In genomic region chr1:64745986-64746940, GRCh38 we compare ENCODE assay signal across 8 cellular contexts. TPM values are rescaled to one million over a fixed set of nuclear protein-coding genes. Genes with fewer than 3 reads are reported as not detected.
A peak's percentile ranks its signal among the peaks of the same experiment; 100 is the strongest.
DNase-seq lines count a peak whose midpoint lies in the region; ATAC-seq, FAIRE-seq and TF ChIP-seq lines count a peak whose summit lies in the region.

No MANE protein-coding gene starts in this region.

- no peak for ATAC-seq in HG03342 (IDR thresholded peaks at IDR 0.05; ENCODE audit: unreplicated experiment)

- peak overlapping the region; percentile 78 for H3K9ac ChIP-seq in keratinocyte (ENCODE audit: control insufficient read depth, extremely low read depth, insufficient read depth, low read length)

- FAIRE-seq in keratinocyte (lab: Jason Lieb, UNC) = no peak

- TF ChIP-seq CTCF in Caco-2 (IDR thresholded peaks at IDR 0.05; ENCODE audit: insufficient read depth in 1 of 2, low read depth in 1 of 2, low read length in 1 of 2, severe bottlenecking in 1 of 2, unreplicated experiment in 1 of 2) = no peak
- no peak for TF ChIP-seq CTCF in LNCaP clone FGC (IDR thresholded peaks at IDR 0.05; ENCODE audit: control insufficient read depth, extremely low read depth, insufficient read depth)
- no peak for TF ChIP-seq CTCF in ascending aorta (IDR thresholded peaks at IDR 0.05)
- TF ChIP-seq CTCF in keratinocyte (optimal IDR thresholded peaks at IDR 0.05 in 1 of 3, IDR thresholded peaks at IDR 0.05 in 1 of 3, conservative IDR thresholded peaks at IDR 0.05 in 1 of 3; ENCODE audit: extremely low read depth in 1 of 3, insufficient read depth in 2 of 3, low read length in 3 of 3) = no peak
- no peak for TF ChIP-seq CTCF in stomach (IDR thresholded peaks at IDR 0.05)

- H3K9me3 ChIP-seq in Caco-2 (no peaks in the 10 kb centered on the region), ascending aorta (no peaks in the 10 kb centered on the region), keratinocyte (ENCODE audit: control insufficient read depth, low read depth, low read length) (no peaks in the 10 kb centered on the region), stomach (no peaks in the 10 kb centered on the region)

- H3K9me1 ChIP-seq in keratinocyte (ENCODE audit: control insufficient read depth, extremely low read depth, insufficient read depth, low read length) = no peaks in the 10 kb centered on the region

- H3K36me3 Mint-ChIP-seq in Caco-2 (ENCODE audit: insufficient read depth, unreplicated experiment) = no peaks in the 10 kb centered on the region

- H3K36me3 ChIP-seq in Caco-2 (ENCODE audit: control insufficient read depth, insufficient read depth, low read length) (no peaks in the 10 kb centered on the region), ascending aorta (no peaks in the 10 kb centered on the region), keratinocyte (ENCODE audit: control insufficient read depth in 2 of 2, extremely low read depth in 1 of 2, insufficient read depth in 2 of 2, low read length in 2 of 2) (no peaks in the 10 kb centered on the region), stomach (no peaks in the 10 kb centered on the region)

- TF ChIP-seq EP300 in stomach (IDR thresholded peaks at IDR 0.05) = no peak

- no peak for TF ChIP-seq POLR2A in stomach (IDR thresholded peaks at IDR 0.05)

- H3K27me3 Mint-ChIP-seq in Caco-2 (ENCODE audit: insufficient read depth, unreplicated experiment) = no peaks in the 10 kb centered on the region

- peak overlapping the region; percentile 91 for H3K4me2 ChIP-seq in keratinocyte (ENCODE audit: control insufficient read depth, extremely low read depth, insufficient read depth, low read depth, low read length)

- H3K4me3 ChIP-seq in Caco-2 (ENCODE audit: low read depth, low read length) = peak overlapping the region; percentile 67
- H3K4me3 ChIP-seq in LNCaP clone FGC (ENCODE audit: low read depth, low read length) = peak overlapping the region; percentile 79
- H3K4me3 ChIP-seq in ascending aorta = peak overlapping the region; percentile 84 to 87
- H3K4me3 ChIP-seq in keratinocyte (ENCODE audit: control insufficient read depth in 2 of 3, extremely low read depth in 1 of 3, insufficient read depth in 2 of 3, low read depth in 1 of 3, low read length in 3 of 3) = peak overlapping the region; percentile 72 to 84 (median 79)
- H3K4me3 ChIP-seq in stomach = peak overlapping the region; percentile 74 to 97 (median 87)

- peak overlapping the region; percentile 86 to 90 for H3K27ac ChIP-seq in ascending aorta
- H3K27ac ChIP-seq in keratinocyte (ENCODE audit: control insufficient read depth, insufficient read depth, low read length) = no peak overlapping the region
- peak overlapping the region; percentile 81 to 90 (median 87) for H3K27ac ChIP-seq in stomach

- WGBS in stomach, 5 donors = 33 to 48% (median 40%) methylated on average over 8 of the region's 8 CpGs

- peaks cover 11% of the 10 kb centered on the region for H3K4me1 Mint-ChIP-seq in Caco-2 (ENCODE audit: low read depth, unreplicated experiment)

- H3K27ac Mint-ChIP-seq in Caco-2 (ENCODE audit: unreplicated experiment) = peak overlapping the region; percentile 53

- dilution Hi-C loops in keratinocyte (cut with MboI; ENCODE audit: extremely low pct_ligation_motif_present, low sequenced_read_pairs) = no loop called here

- DNase-seq in Caco-2 (no peak), LNCaP clone FGC (ENCODE audit: low read depth) (no peak), ascending aorta (ENCODE audit: low spot score in 2 of 2) (no peak), keratinocyte (ENCODE audit: low read depth, low spot score) (no peak), stomach (no peak), GM19240 (ENCODE audit: insufficient read length, low spot score) (no peak)
- no peak for DNase-seq in stimulated activated CD4-positive, alpha-beta T cell treated with anti-CD3 and anti-CD28 coated beads, Interleukin-2, amount 100 ng/mL, for 48 hours

- no peaks in the 10 kb centered on the region for H3K79me2 ChIP-seq in keratinocyte (ENCODE audit: control insufficient read depth, insufficient read depth, low read length)

- no peaks in the 10 kb centered on the region for H3K9me3 Mint-ChIP-seq in Caco-2 (ENCODE audit: unreplicated experiment)

- H3K4me1 ChIP-seq in Caco-2 = no peaks in the 10 kb centered on the region
- H3K4me1 ChIP-seq in ascending aorta = peaks cover 0 to 20% of the 10 kb centered on the region in 2 donors
- no peaks in the 10 kb centered on the region for H3K4me1 ChIP-seq in keratinocyte (ENCODE audit: control insufficient read depth, extremely low read depth, insufficient read depth, low read length)
- peaks cover 0 to 49% (median 27%) of the 10 kb centered on the region in 4 donors for H3K4me1 ChIP-seq in stomach

- POLR2A ChIA-PET in Caco-2 (lab: Charles Lee) = no interaction called here

- peak overlapping the region; percentile 84 for H3K4me3 Mint-ChIP-seq in Caco-2 (ENCODE audit: unreplicated experiment)

- BruUV-seq in Caco-2 (replicated peaks; lab: Mats Ljungman, UMichigan) = TSS peak; percentile 32

- H4K20me1 ChIP-seq in keratinocyte (ENCODE audit: control insufficient read depth, extremely low read depth, insufficient read depth, low read length) = no peaks in the 10 kb centered on the region

- intact Hi-C loops in Caco-2 (cut with micrococcal nuclease; ENCODE audit: unreplicated experiment) = loop anchor here (1.0 to 2.0 kb wide), 2 partner anchors 78 to 477 kb away; no protein-coding TSS in a partner anchor
- intact Hi-C loops in ascending aorta (cut with DNase I) = loop anchor here (2.0 to 10.0 kb wide), 3 partner anchors 59 to 319 kb away; no protein-coding TSS in a partner anchor
- intact Hi-C loops in stomach (cut with DNase I; ENCODE audit: low total_unique reads) = no loop called here

- CTCF ChIA-PET in Caco-2 (lab: Charles Lee) = no interaction called here

- no peaks in the 10 kb centered on the region for H3K27me3 ChIP-seq in Caco-2 (replicated peaks; ENCODE audit: control insufficient read depth, insufficient read depth, low read length)
- no peaks in the 10 kb centered on the region for H3K27me3 ChIP-seq in ascending aorta
- H3K27me3 ChIP-seq in keratinocyte (ENCODE audit: control insufficient read depth, extremely low read depth, insufficient read depth, low read length) = no peaks in the 10 kb centered on the region
- H3K27me3 ChIP-seq in stomach = no peaks in the 10 kb centered on the region

- peak overlapping the region; percentile 92 for H2AFZ ChIP-seq in keratinocyte (ENCODE audit: control insufficient read depth, low read length)

RNA-seq across cellular contexts. Expression of gene RAVER2, which starts 1.4 kb away (rescaled TPM):
- total RNA-seq in Caco-2 (2022) (12.7 and 12.9 TPM in 2 replicates), ascending aorta (17.7 TPM), stomach (10 to 100 TPM in 4 of 5 donors, 1 to 10 TPM in 1; 4.7 to 27.5 (median 23.2) TPM)
- polyA plus RNA-seq in keratinocyte (6.3 to 9.1 TPM (median 7.0 TPM) in 3 replicates), stomach (1 to 10 TPM; 5.6 to 9.9 (median 6.3) TPM)
- 1.7 TPM for polyA plus RNA-seq in keratinocyte (2011; ENCODE audit: low read depth)
- polyA plus RNA-seq in keratinocyte (2011; cell fraction: cytosol; rRNA removed) = 4.8 and 8.9 TPM in 2 replicates
- polyA plus RNA-seq in keratinocyte (2011; cell fraction: nucleus; rRNA removed) = 6.5 and 8.6 TPM in 2 replicates
- 2.0 and 4.5 TPM in 2 replicates for polyA plus RNA-seq in keratinocyte (2012; ENCODE audit: low replicate concordance)
- polyA minus RNA-seq in keratinocyte = 3.3 to 10.5 TPM (median 5.6 TPM) in 3 replicates
- 6.5 TPM for polyA minus RNA-seq in keratinocyte (2011; cell fraction: cytosol; rRNA and poly(A)+ RNA removed)
- polyA minus RNA-seq in keratinocyte (2011; cell fraction: nucleus; rRNA and poly(A)+ RNA removed) = 3.7 and 7.6 TPM in 2 replicates
